17 cellular contexts compared by ENCODE assay signal in genomic region chr3:102105113-102105642, GRCh38.
DNase-seq lines count a peak whose midpoint lies in the region; ATAC-seq, FAIRE-seq and TF ChIP-seq lines count a peak whose summit lies in the region.
"Had no signal": no experiment of that assay in that cellular context is flagged by ENCODE, and none has a peak within 500 bp of the region (broad histone marks: within the 10 kb centered on the region; RNA-seq: fewer than 3 reads in every experiment).

No MANE protein-coding gene starts in this region.

- H3K9me3 ChIP-seq in right atrium auricular region = peaks cover 0 to 12% of the 10 kb centered on the region in 2 donors

- H3K36me3 ChIP-seq in right atrium auricular region = no peaks in the 10 kb centered on the region

- no peak for DNase-seq in left ventricle myocardium superior
- DNase-seq in right atrium auricular region (ENCODE audit: low spot score) = no peak
- no peak for DNase-seq in GM12891 (ENCODE audit: insufficient read length, low spot score)
- peak; percentile 46 for DNase-seq in myocyte (ENCODE audit: low read depth)
- DNase-seq in effector CD4-positive, alpha-beta T cell = no peak
- DNase-seq in NCI-H446 treated with DMSO at 0.1 percent for 48 hours (lab: John Stamatoyannopoulos, UW) = no peak
- no peak for DNase-seq in GOT3 (lab: John Stamatoyannopoulos, UW)
- DNase-seq: C1 segment of cervical spinal cord; CD8-positive, alpha-beta T cell; COR-L47; DND-41; GDM1 had no signal

- peak; percentile 38 for ATAC-seq in left ventricle myocardium superior
- ATAC-seq: CD8-positive, alpha-beta T cell; HCT116; HepG2 had no signal

- H3K27ac ChIP-seq in right atrium auricular region = no peak overlapping the region

- intact Hi-C loops in left ventricle myocardium superior (cut with micrococcal nuclease) = no loop called here

- no peak for FAIRE-seq in GM12891 (lab: Jason Lieb, UNC)
- FAIRE-seq: A204.1, H54, HepG2, HTR-8/SVneo had no signal

- no peaks in the 10 kb centered on the region for H3K27me3 ChIP-seq in right atrium auricular region

- H3K4me3 ChIP-seq in right atrium auricular region = no peak overlapping the region

- H3K4me1 ChIP-seq in right atrium auricular region = no peaks in the 10 kb centered on the region

- no peak for TF ChIP-seq CTCF in right atrium auricular region (IDR thresholded peaks at IDR 0.05)

- no peak for TF ChIP-seq POLR2A in GM12891 (IDR thresholded peaks at IDR 0.05; ENCODE audit: low read depth, low read length)

TF ChIP-seq in GM12891, 5 proteins besides CTCF, POLR2A, EP300 and RAD21:
- no peak for TF ChIP-seq POLR2AphosphoS5 (IDR thresholded peaks at IDR 0.05; ENCODE audit: low read depth, low read length)
- peak; percentile 27; the same call in 1 of the 2 replicates for TF ChIP-seq SPI1 (IDR thresholded peaks at IDR 0.05; ENCODE audit: low read depth, low read length)
